8 cellular contexts compared by ENCODE assay signal in the genomic region with DNA sequence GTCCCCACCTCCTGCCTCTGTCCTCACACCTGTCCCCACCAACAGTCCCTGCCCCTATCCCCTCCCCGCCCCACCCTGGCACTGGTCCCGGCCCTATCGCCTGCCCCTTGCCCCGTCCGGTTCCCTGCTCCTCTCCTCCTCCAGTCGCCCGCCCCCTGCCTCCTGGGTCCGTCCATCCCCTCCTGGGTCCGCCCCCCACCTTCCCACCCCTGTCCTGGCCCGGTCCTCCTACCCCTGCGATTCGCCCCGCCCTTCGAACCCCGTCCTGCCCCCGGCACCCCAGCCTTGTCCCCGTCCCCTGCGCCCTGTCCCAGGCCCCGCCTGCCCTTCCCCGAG. TPM values are rescaled to one million over a fixed set of nuclear protein-coding genes. Genes with fewer than 3 reads are reported as not detected.
DNase-seq lines count a peak whose midpoint lies in the region; ATAC-seq, FAIRE-seq and TF ChIP-seq lines count a peak whose summit lies in the region.

No MANE protein-coding gene starts in this region.

- peak overlapping the region; percentile 87 for H3K9ac ChIP-seq in SU-DHL-6 (ENCODE audit: low read length)
- peak overlapping the region; percentile 88 for H3K9ac ChIP-seq in rectal smooth muscle tissue (ENCODE audit: low read length)

- ATAC-seq in gastroesophageal sphincter (peak; percentile 20), HG02840 (IDR thresholded peaks at IDR 0.05; ENCODE audit: low FRiP score, unreplicated experiment) (no peak)

- TF ChIP-seq CTCF in SU-DHL-6 (IDR thresholded peaks at IDR 0.05; ENCODE audit: insufficient read depth, low read length, poor library complexity, severe bottlenecking), result no peak
- TF ChIP-seq CTCF in gastroesophageal sphincter (IDR thresholded peaks at IDR 0.05), result no peak

- H2AFZ ChIP-seq in SU-DHL-6 (ENCODE audit: low read depth, low read length, severe bottlenecking), result peak overlapping the region; percentile 64

- H3K9me2 ChIP-seq in SU-DHL-6 (replicated peaks; ENCODE audit: insufficient read depth, low read length), result no peaks in the 10 kb centered on the region

- TF ChIP-seq POLR2A in gastroesophageal sphincter (IDR thresholded peaks at IDR 0.05), result no peak

- H3K4me1 ChIP-seq in gastroesophageal sphincter (peaks cover 3 to 32% (median 11%) of the 10 kb centered on the region in 3 donors), rectal smooth muscle tissue (ENCODE audit: control insufficient read depth, insufficient read depth, low read length) (peaks cover 6% of the 10 kb centered on the region)

- H3K9me3 ChIP-seq in SU-DHL-6 (ENCODE audit: insufficient read depth, low read length) (no peaks in the 10 kb centered on the region), gastroesophageal sphincter (no peaks in the 10 kb centered on the region)

- H3K27me3 ChIP-seq in SU-DHL-6 (ENCODE audit: low read length) (no peaks in the 10 kb centered on the region), gastroesophageal sphincter (no peaks in the 10 kb centered on the region), rectal smooth muscle tissue (ENCODE audit: control insufficient read depth, insufficient read depth, low read length) (no peaks in the 10 kb centered on the region)

- H4K20me1 ChIP-seq in SU-DHL-6 (ENCODE audit: low read depth, low read length), result no peaks in the 10 kb centered on the region

- H3K27ac ChIP-seq in SU-DHL-6 (ENCODE audit: low read depth, low read length) (no peak overlapping the region; the same call in 1 of the 2 replicates), gastroesophageal sphincter (peak overlapping the region; percentile 87 to 93 (median 92)), rectal smooth muscle tissue (ENCODE audit: low read depth, low read length) (peak overlapping the region; percentile 94)

- H3F3A ChIP-seq in SU-DHL-6 (ENCODE audit: insufficient read depth), result peaks cover 5% of the 10 kb centered on the region; the same call in 1 of the 2 replicates

- no peaks in the 10 kb centered on the region for H3K36me3 ChIP-seq in SU-DHL-6 (ENCODE audit: low read length)
- H3K36me3 ChIP-seq in gastroesophageal sphincter, result peaks cover 0 to 40% of the 10 kb centered on the region in 2 donors
- H3K36me3 ChIP-seq in rectal smooth muscle tissue (ENCODE audit: control insufficient read depth, insufficient read depth, low read length), result peaks cover 16% of the 10 kb centered on the region

- H3K4me2 ChIP-seq in SU-DHL-6 (ENCODE audit: low read depth, low read length, poor library complexity, severe bottlenecking), result peak overlapping the region; percentile 69

- TF ChIP-seq EP300 in gastroesophageal sphincter (IDR thresholded peaks at IDR 0.05), result no peak

- H3K4me3 ChIP-seq in GM08714 (ENCODE audit: low read length), result peak overlapping the region; percentile 83
- H3K4me3 ChIP-seq in SU-DHL-6 (ENCODE audit: insufficient read depth, low read length, poor library complexity, severe bottlenecking), result peak overlapping the region; percentile 94
- H3K4me3 ChIP-seq in gastroesophageal sphincter, result peak overlapping the region; percentile 86 to 95
- peak overlapping the region; percentile 87 for H3K4me3 ChIP-seq in rectal smooth muscle tissue (ENCODE audit: low read length)

- peaks cover 11% of the 10 kb centered on the region; the same call in 1 of the 2 replicates for H3K79me2 ChIP-seq in SU-DHL-6 (ENCODE audit: insufficient read depth, low read length)

- 0% methylated on average over 2 of the region's 20 CpGs; no CpG with 5 or more reads in 1 of the 2 donors for WGBS in gastroesophageal sphincter (ENCODE audit: low coverage in 1 of 2), 2 donors

- no peak for FAIRE-seq in HTR-8/SVneo (lab: Jason Lieb, UNC)

- no peak for DNase-seq in effector CD4-positive, alpha-beta T cell
- DNase-seq in HTR-8/SVneo (ENCODE audit: insufficient read length, low spot score) (no peak), NCI-H1694 (lab: John Stamatoyannopoulos, UW) (no peak)

RNA-seq across cellular contexts. Expression of a gene that starts 0.4 kb away (rescaled TPM):
- 100 to 1,000 TPM; 283 to 353 (median 323) TPM for total RNA-seq in gastroesophageal sphincter

RNA-seq across cellular contexts. Expression of a gene that starts 13.6 kb away (rescaled TPM):
- 1 to 10 TPM; 1.0 to 2.2 (median 1.8) TPM for total RNA-seq in gastroesophageal sphincter

RNA-seq across cellular contexts. Expression of a gene that starts 16.5 kb away (rescaled TPM):
- total RNA-seq in gastroesophageal sphincter, result 10 to 100 TPM; 33.7 to 63.5 (median 43.7) TPM

RNA-seq across cellular contexts. Expression of a gene that starts 20.6 kb away (rescaled TPM):
- total RNA-seq in gastroesophageal sphincter, result 10 to 100 TPM in 2 of 4 donors, 1 to 10 TPM in 2; 3.8 to 17.1 (median 11.1) TPM

RNA-seq across cellular contexts. Expression of a gene that starts 23.5 kb away (rescaled TPM):
- total RNA-seq in gastroesophageal sphincter, result 10 to 100 TPM in 1 of 4 donors, 1 to 10 TPM in 3; 2.5 to 10.9 (median 5.7) TPM
